8 cellular contexts compared by ENCODE assay signal in genomic region chr4:86895692-86896488, GRCh38. TPM values are rescaled to one million over a fixed set of nuclear protein-coding genes. Genes with fewer than 3 reads are reported as not detected.
DNase-seq lines count a peak whose midpoint lies in the region; FAIRE-seq and TF ChIP-seq lines count a peak whose summit lies in the region.

No MANE protein-coding gene starts in this region.

- H2AFZ ChIP-seq in keratinocyte (ENCODE audit: control insufficient read depth, low read length), result no peak overlapping the region

- no peak for TF ChIP-seq POLR2A in testis (IDR thresholded peaks at IDR 0.05)

- no peak overlapping the region for H3K27ac ChIP-seq in HL-60 (replicated peaks)
- no peak overlapping the region for H3K27ac ChIP-seq in brain microvascular endothelial cell
- H3K27ac ChIP-seq in keratinocyte (ENCODE audit: control insufficient read depth, insufficient read depth, low read length), result no peak overlapping the region
- no peak overlapping the region for H3K27ac ChIP-seq in testis

- H3K4me1 Mint-ChIP-seq in Calu3 (ENCODE audit: low read depth, unreplicated experiment), result no peaks in the 10 kb centered on the region
- H3K4me1 Mint-ChIP-seq in activated T-cell treated with anti-CD3 and anti-CD28 coated beads, Interleukin-2, amount 50 U/mL, for 24 hours (ENCODE audit: low read depth), result peaks cover 11% of the 10 kb centered on the region

- H3K9me3 ChIP-seq in keratinocyte (ENCODE audit: control insufficient read depth, low read depth, low read length), result no peaks in the 10 kb centered on the region
- H3K9me3 ChIP-seq in testis, result no peaks in the 10 kb centered on the region

- CTCF ChIA-PET in Calu3 (lab: Charles Lee), result no interaction called here

- intact Hi-C loops in Calu3 (cut with micrococcal nuclease; ENCODE audit: unreplicated experiment), result loop anchor here (1.0 to 10.0 kb wide), 6 partner anchors 61 to 398 kb away; no protein-coding TSS in a partner anchor
- intact Hi-C loops in testis (cut with DNase I; ENCODE audit: low total_unique reads), result no loop called here

- H3K36me3 ChIP-seq in brain microvascular endothelial cell (replicated peaks), result no peaks in the 10 kb centered on the region
- H3K36me3 ChIP-seq in keratinocyte (ENCODE audit: control insufficient read depth in 2 of 2, extremely low read depth in 1 of 2, insufficient read depth in 2 of 2, low read length in 2 of 2), result peaks cover 0 to 4% of the 10 kb centered on the region in 2 experiments
- H3K36me3 ChIP-seq in testis (ENCODE audit: low read depth, missing control alignments), result no peaks in the 10 kb centered on the region

- WGBS in testis, 2 donors, result 76 to 78% methylated on average over 6 of the region's 6 CpGs

- peaks cover 5% of the 10 kb centered on the region for H3K79me2 ChIP-seq in keratinocyte (ENCODE audit: control insufficient read depth, insufficient read depth, low read length)

- H3K27me3 Mint-ChIP-seq in Calu3 (ENCODE audit: unreplicated experiment), result no peaks in the 10 kb centered on the region
- H3K27me3 Mint-ChIP-seq in activated T-cell treated with anti-CD3 and anti-CD28 coated beads, Interleukin-2, amount 50 U/mL, for 24 hours, result peaks cover 18% of the 10 kb centered on the region

- peaks cover 32% of the 10 kb centered on the region for H3K4me1 ChIP-seq in keratinocyte (ENCODE audit: control insufficient read depth, extremely low read depth, insufficient read depth, low read length)
- H3K4me1 ChIP-seq in testis, result no peaks in the 10 kb centered on the region

- DNase-seq in Calu3, result peak; percentile 37
- peak; percentile 33 for DNase-seq in GM19239 (ENCODE audit: insufficient read length, low spot score)
- DNase-seq in HL-60 (ENCODE audit: low read depth in 1 of 2, low spot score in 1 of 2), result peak in 1 of 2 experiments; percentile 58
- peak; percentile 81 for DNase-seq in NCI-H82 (lab: John Stamatoyannopoulos, UW)
- peak; percentile 61 for DNase-seq in brain microvascular endothelial cell
- DNase-seq in keratinocyte (ENCODE audit: low read depth, low spot score), result no peak
- peak; percentile 27 for DNase-seq in testis
- no peak for DNase-seq in activated T-cell treated with anti-CD3 and anti-CD28 coated beads, Interleukin-2, amount 50 U/mL, for 24 hours

- dilution Hi-C loops in keratinocyte (cut with MboI; ENCODE audit: extremely low pct_ligation_motif_present, low sequenced_read_pairs), result no loop called here

- no peaks in the 10 kb centered on the region for H4K20me1 ChIP-seq in keratinocyte (ENCODE audit: control insufficient read depth, extremely low read depth, insufficient read depth, low read length)

- in situ Hi-C loops in brain microvascular endothelial cell (cut with HindIII; ENCODE audit: low pct_ligation_motif_present, low sequenced_read_pairs), result no loop called here

- peak; percentile 97 for FAIRE-seq in GM19239 (lab: Jason Lieb, UNC)
- FAIRE-seq in keratinocyte (lab: Jason Lieb, UNC), result peak; percentile 83

- H3K27me3 ChIP-seq in HL-60 (ENCODE audit: insufficient read depth, poor library complexity, severe bottlenecking) (no peaks in the 10 kb centered on the region), brain microvascular endothelial cell (replicated peaks) (no peaks in the 10 kb centered on the region), keratinocyte (ENCODE audit: control insufficient read depth, extremely low read depth, insufficient read depth, low read length) (no peaks in the 10 kb centered on the region), testis (no peaks in the 10 kb centered on the region)

- H3K4me2 ChIP-seq in keratinocyte (ENCODE audit: control insufficient read depth, extremely low read depth, insufficient read depth, low read depth, low read length), result no peak overlapping the region

- H3K4me3 Mint-ChIP-seq in Calu3 (ENCODE audit: low read depth, unreplicated experiment), result no peak overlapping the region
- H3K4me3 Mint-ChIP-seq in activated T-cell treated with anti-CD3 and anti-CD28 coated beads, Interleukin-2, amount 50 U/mL, for 24 hours, result no peak overlapping the region

- no peak overlapping the region for H3K27ac Mint-ChIP-seq in Calu3 (ENCODE audit: unreplicated experiment)
- H3K27ac Mint-ChIP-seq in activated T-cell treated with anti-CD3 and anti-CD28 coated beads, Interleukin-2, amount 50 U/mL, for 24 hours, result no peak overlapping the region

- no peak overlapping the region for H3K4me3 ChIP-seq in HL-60 (replicated peaks; ENCODE audit: insufficient read depth, low read length)
- H3K4me3 ChIP-seq in brain microvascular endothelial cell (ENCODE audit: low read depth, low read length), result no peak overlapping the region
- H3K4me3 ChIP-seq in keratinocyte (ENCODE audit: control insufficient read depth in 2 of 3, extremely low read depth in 1 of 3, insufficient read depth in 2 of 3, low read depth in 1 of 3, low read length in 3 of 3), result no peak overlapping the region
- no peak overlapping the region for H3K4me3 ChIP-seq in testis

- H3K9me1 ChIP-seq in keratinocyte (ENCODE audit: control insufficient read depth, extremely low read depth, insufficient read depth, low read length), result no peaks in the 10 kb centered on the region

- no peak overlapping the region for H3K9ac ChIP-seq in keratinocyte (ENCODE audit: control insufficient read depth, extremely low read depth, insufficient read depth, low read length)

- no TSS peak for BruUV-seq in Calu3 (replicated peaks; lab: Mats Ljungman, UMichigan)

- TF ChIP-seq CTCF in Calu3 (IDR thresholded peaks at IDR 0.05; ENCODE audit: unreplicated experiment) (no peak), HL-60 (IDR thresholded peaks at IDR 0.05; ENCODE audit: insufficient read depth, low read length) (peak; percentile 67), brain microvascular endothelial cell (IDR thresholded peaks at IDR 0.05; ENCODE audit: low read depth, low read length, missing control alignments) (peak; percentile 58), keratinocyte (optimal IDR thresholded peaks at IDR 0.05 in 1 of 3, IDR thresholded peaks at IDR 0.05 in 1 of 3, conservative IDR thresholded peaks at IDR 0.05 in 1 of 3; ENCODE audit: extremely low read depth in 1 of 3, insufficient read depth in 2 of 3, low read length in 3 of 3) (peak in 2 of 3 experiments; percentile 48 to 55), testis (IDR thresholded peaks at IDR 0.05) (peak; percentile 53 to 71 (median 66))

- H3K9me3 Mint-ChIP-seq in Calu3 (ENCODE audit: low read depth, unreplicated experiment), result no peaks in the 10 kb centered on the region
- no peaks in the 10 kb centered on the region for H3K9me3 Mint-ChIP-seq in activated T-cell treated with anti-CD3 and anti-CD28 coated beads, Interleukin-2, amount 50 U/mL, for 24 hours

- H3K36me3 Mint-ChIP-seq in Calu3 (ENCODE audit: insufficient read depth, unreplicated experiment), result peaks cover 15% of the 10 kb centered on the region
- no peaks in the 10 kb centered on the region for H3K36me3 Mint-ChIP-seq in activated T-cell treated with anti-CD3 and anti-CD28 coated beads, Interleukin-2, amount 50 U/mL, for 24 hours (ENCODE audit: low read depth)

RNA-seq across cellular contexts. Expression of gene C4orf36, which starts 3.7 kb away (rescaled TPM):
- total RNA-seq in Calu3 (2022) (1.7 and 1.9 TPM in 2 replicates), testis (10 to 100 TPM in 1 of 2 donors, 1 to 10 TPM in 1; 5.9 to 20.0 TPM)
- polyA plus RNA-seq in keratinocyte (1.0 to 4.0 TPM (median 1.2 TPM) in 3 replicates), testis (ENCODE audit: insufficient read depth, low read depth, low replicate concordance) (26.4 TPM)
- 0.37 TPM for polyA plus RNA-seq in keratinocyte (2011; ENCODE audit: low read depth)
- polyA plus RNA-seq in keratinocyte (2011; cell fraction: cytosol; rRNA removed), result 1.7 and 2.9 TPM in 2 replicates
- polyA plus RNA-seq in keratinocyte (2011; cell fraction: nucleus; rRNA removed), result 0.41 and 1.2 TPM in 2 replicates
- 1.4 and 3.2 TPM in 2 replicates for polyA plus RNA-seq in keratinocyte (2012; ENCODE audit: low replicate concordance)
- 0.22 to 4.2 TPM (median 0.79 TPM) in 3 replicates for polyA minus RNA-seq in keratinocyte
- polyA minus RNA-seq in keratinocyte (2011; cell fraction: cytosol; rRNA and poly(A)+ RNA removed), result not detected
- not detected in 2 replicates for polyA minus RNA-seq in keratinocyte (2011; cell fraction: nucleus; rRNA and poly(A)+ RNA removed)

RNA-seq across cellular contexts. Expression of gene AFF1, which starts 38.9 kb away (rescaled TPM):
- total RNA-seq in Calu3 (2022), result 37.7 and 40.2 TPM in 2 replicates
- 10.9 to 23.9 TPM (median 14.4 TPM) in 3 replicates for polyA plus RNA-seq in keratinocyte
- polyA plus RNA-seq in keratinocyte (2011; ENCODE audit: low read depth), result 61.3 TPM
- 16.7 and 25.6 TPM in 2 replicates for polyA plus RNA-seq in keratinocyte (2011; cell fraction: cytosol; rRNA removed)
- 68.9 and 70.7 TPM in 2 replicates for polyA plus RNA-seq in keratinocyte (2011; cell fraction: nucleus; rRNA removed)
- 11.6 and 32.3 TPM in 2 replicates for polyA plus RNA-seq in keratinocyte (2012; ENCODE audit: low replicate concordance)
- 44.9 to 57.0 TPM (median 56.8 TPM) in 3 replicates for polyA minus RNA-seq in keratinocyte
- polyA minus RNA-seq in keratinocyte (2011; cell fraction: cytosol; rRNA and poly(A)+ RNA removed), result 18.2 TPM
- polyA minus RNA-seq in keratinocyte (2011; cell fraction: nucleus; rRNA and poly(A)+ RNA removed), result 40.5 and 98.4 TPM in 2 replicates
- total RNA-seq in testis, result 10 to 100 TPM; 53.6 to 56.8 TPM
- polyA plus RNA-seq in testis (ENCODE audit: insufficient read depth, low read depth, low replicate concordance), result 15.8 TPM

RNA-seq across cellular contexts. Expression of gene SLC10A6, which starts 46.7 kb away (rescaled TPM):
- total RNA-seq in Calu3 (2022) (not detected in 2 replicates), testis (1 to 10 TPM; 1.5 to 3.0 TPM)
- polyA plus RNA-seq in keratinocyte (26.2 to 28.6 TPM (median 27.7 TPM) in 3 replicates), testis (ENCODE audit: insufficient read depth, low read depth, low replicate concordance) (6.9 TPM)
- 26.1 TPM for polyA plus RNA-seq in keratinocyte (2011; ENCODE audit: low read depth)
- 11.1 and 13.7 TPM in 2 replicates for polyA plus RNA-seq in keratinocyte (2011; cell fraction: cytosol; rRNA removed)
- 44.9 and 47.5 TPM in 2 replicates for polyA plus RNA-seq in keratinocyte (2011; cell fraction: nucleus; rRNA removed)
- 20.0 and 34.8 TPM in 2 replicates for polyA plus RNA-seq in keratinocyte (2012; ENCODE audit: low replicate concordance)
- 67.6 to 119 TPM (median 108 TPM) in 3 replicates for polyA minus RNA-seq in keratinocyte
- 42.8 TPM for polyA minus RNA-seq in keratinocyte (2011; cell fraction: cytosol; rRNA and poly(A)+ RNA removed)
- 95.7 and 152 TPM in 2 replicates for polyA minus RNA-seq in keratinocyte (2011; cell fraction: nucleus; rRNA and poly(A)+ RNA removed)

Comparison
In these comparisons a context has a peak if more than half of its experiments do, and no peak if none do; other contexts are left out.
1. DNase-seq: peak in Calu3 (single experiment), GM19239 (single experiment), NCI-H82 (single experiment), brain microvascular endothelial cell (single experiment) and testis (single experiment); none in keratinocyte (single experiment) and activated T-cell treated with anti-CD3 and anti-CD28 coated beads, Interleukin-2, amount 50 U/mL, for 24 hours (single experiment).